11 cellular contexts compared by ENCODE assay signal in genomic region chr17:45287526-45288264, GRCh38. TPM values are rescaled to one million over a fixed set of nuclear protein-coding genes. Genes with fewer than 3 reads are reported as not detected.
DNase-seq lines count a peak whose midpoint lies in the region; ATAC-seq and TF ChIP-seq lines count a peak whose summit lies in the region.
"Had no signal": no experiment of that assay in that cellular context is flagged by ENCODE, and none has a peak within 500 bp of the region (broad histone marks: within the 10 kb centered on the region; RNA-seq: fewer than 3 reads in every experiment).

No MANE protein-coding gene starts in this region.

- H3K27ac ChIP-seq in RWPE1, result peak overlapping the region; percentile 87
- no peak overlapping the region for H3K27ac ChIP-seq in MM.1S (ENCODE audit: low read length)

- H3F3A ChIP-seq in MM.1S (ENCODE audit: insufficient read depth, low read length), result no peaks in the 10 kb centered on the region

- H4K20me1 ChIP-seq in MM.1S (ENCODE audit: insufficient read depth, low read length), result no peaks in the 10 kb centered on the region

- no peak overlapping the region for H2AFZ ChIP-seq in MM.1S (ENCODE audit: low read length)

- no peaks in the 10 kb centered on the region for H3K9me2 ChIP-seq in MM.1S (replicated peaks; ENCODE audit: insufficient read depth, low read length)

- peak; percentile 51 for DNase-seq in AG10803 (ENCODE audit: low read depth)
- DNase-seq in EH (ENCODE audit: low read depth), result peak; percentile 51
- no peak for DNase-seq in RWPE1 (ENCODE audit: low spot score)
- DNase-seq in left colon, result no peak
- DNase-seq in MM.1S, result no peak
- no peak for DNase-seq in effector CD8-positive, alpha-beta T cell (lab: John Stamatoyannopoulos, UW)
- DNase-seq in kidney glomerular epithelial cell (lab: John Stamatoyannopoulos, UW), result no peak
- DNase-seq: CD4-positive, CD25-positive, alpha-beta regulatory T cell had no signal

- no peaks in the 10 kb centered on the region for H3K4me1 ChIP-seq in MM.1S (ENCODE audit: low read length)

- intact Hi-C loops in left colon (cut with DNase I, micrococcal nuclease), result no loop called here

- peaks cover 31% of the 10 kb centered on the region for H3K79me2 ChIP-seq in MM.1S (ENCODE audit: low read length)

- TF ChIP-seq CTCF in AG10803 (conservative IDR thresholded peaks at IDR 0.05; ENCODE audit: low read length), result no peak
- TF ChIP-seq CTCF in RWPE1 (conservative IDR thresholded peaks at IDR 0.05; ENCODE audit: low read depth), result no peak
- no peak for TF ChIP-seq CTCF in MM.1S (IDR thresholded peaks at IDR 0.05; ENCODE audit: low read length)

- no peak overlapping the region for H3K4me3 ChIP-seq in AG10803 (ENCODE audit: low read length)
- H3K4me3 ChIP-seq in MM.1S (ENCODE audit: low read length), result no peak overlapping the region

- H3K9me3 ChIP-seq in MM.1S (replicated peaks; ENCODE audit: insufficient read depth, low read length), result no peaks in the 10 kb centered on the region

- CTCF ChIA-PET in RWPE1 (lab: Yijun Ruan, JAX), result interaction anchor here (0.5 to 1.4 kb wide), 3 partner anchors 10 to 135 kb away, joined by 3 to 6 read pairs (median 3); no protein-coding TSS in a partner anchor

- H3K36me3 ChIP-seq in MM.1S (replicated peaks; ENCODE audit: insufficient read depth, low read length), result peaks cover 12% of the 10 kb centered on the region

- POLR2A ChIA-PET in RWPE1 (lab: Yijun Ruan, JAX; ENCODE audit: low non-redundant PET), result no interaction called here

- ATAC-seq in left colon, result peak; percentile 45
- no peak for ATAC-seq in HG03571 (IDR thresholded peaks at IDR 0.05; ENCODE audit: unreplicated experiment)

- H3K4me2 ChIP-seq in MM.1S (ENCODE audit: low read depth, low read length), result no peak overlapping the region

- no peak overlapping the region for H3K9ac ChIP-seq in MM.1S (ENCODE audit: low read length)

- no peaks in the 10 kb centered on the region for H3K27me3 ChIP-seq in MM.1S (replicated peaks; ENCODE audit: insufficient read depth, low read length)

RNA-seq across cellular contexts. Expression of gene SPATA32, which starts 25.8 kb away (rescaled TPM):
- total RNA-seq in left colon, result not detected
- total RNA-seq: kidney epithelial cell, NCI-H460 had no signal

RNA-seq across cellular contexts. Expression of gene MAP3K14, which starts 29.1 kb away (rescaled TPM):
- 10 to 100 TPM; 13.0 to 13.3 TPM for total RNA-seq in left colon

Comparison
In these comparisons a context has a peak if more than half of its experiments do, and no peak if none do; other contexts are left out.
1. DNase-seq: peak in AG10803 (single experiment) and EH (single experiment); none in RWPE1 (single experiment), left colon (0 of 2), MM.1S (single experiment), effector CD8-positive, alpha-beta T cell (single experiment) and kidney glomerular epithelial cell (single experiment).